ENCODE assay signal across 20 cellular contexts in the genomic region with DNA sequence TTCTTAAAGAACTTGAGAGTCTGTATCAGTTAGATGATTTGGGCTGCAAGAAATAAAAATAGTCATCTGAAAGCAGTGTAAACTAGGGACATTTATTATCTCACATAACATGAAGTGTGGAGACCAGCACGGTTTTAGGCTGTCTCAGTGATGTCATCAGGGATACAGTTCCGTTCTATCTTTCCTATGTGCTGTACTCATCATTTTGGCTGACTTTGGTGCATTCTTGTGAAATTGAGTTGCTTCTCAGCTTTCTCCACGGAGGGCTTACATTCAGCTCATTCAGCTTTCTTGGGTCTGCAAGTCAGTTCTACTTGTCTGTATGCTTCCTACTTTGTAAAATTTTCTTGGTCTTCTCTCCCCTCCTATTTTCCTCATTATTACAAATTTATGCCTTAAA. TPM values are rescaled to one million over a fixed set of nuclear protein-coding genes. Genes with fewer than 3 reads are reported as not detected.
DNase-seq lines count a peak whose midpoint lies in the region; FAIRE-seq and TF ChIP-seq lines count a peak whose summit lies in the region.
"Had no signal": no experiment of that assay in that cellular context is flagged by ENCODE, and none has a peak within 500 bp of the region (broad histone marks: within the 10 kb centered on the region; RNA-seq: fewer than 3 reads in every experiment).

No MANE protein-coding gene starts in this region.

- no peak for FAIRE-seq in D721Med (lab: Jason Lieb, UNC)
- FAIRE-seq: HTR-8/SVneo had no signal

- TF ChIP-seq CTCF in cardiac fibroblast (IDR thresholded peaks at IDR 0.05; ENCODE audit: low read depth, low read length) (no peak), fibroblast of pulmonary artery (IDR thresholded peaks at IDR 0.05; ENCODE audit: low read length, missing control alignments) (no peak), D721Med (IDR thresholded peaks at IDR 0.05; ENCODE audit: insufficient read depth, missing control alignments) (no peak)

- no peak overlapping the region for H3K4me3 ChIP-seq in cardiac fibroblast (replicated peaks in 1 of 2; ENCODE audit: low read depth in 2 of 2, low read length in 2 of 2)
- H3K4me3 ChIP-seq in fibroblast of pulmonary artery (replicated peaks; ENCODE audit: low read depth, low read length), result no peak overlapping the region
- H3K4me3 ChIP-seq: BLaER1 treated with 17β-estradiol and CSF1 and Interleukin-3, amounts not matched to agents 10 nM and 100 nM had no signal

- peak; percentile 21 for DNase-seq in AG20443 (ENCODE audit: low spot score)
- peak; percentile 14 for DNase-seq in GM03348 (ENCODE audit: low spot score)
- peak; percentile 19 to 50 for DNase-seq in cardiac fibroblast (ENCODE audit: low read depth in 2 of 2)
- peak; percentile 29 for DNase-seq in fibroblast of pulmonary artery (ENCODE audit: low read depth)
- no peak for DNase-seq in activated gamma-delta T cell (lab: John Stamatoyannopoulos, UW)
- DNase-seq in D721Med (ENCODE audit: insufficient read length, low spot score), result no peak
- DNase-seq in Kasumi-1 (lab: John Stamatoyannopoulos, UW), result no peak
- DNase-seq in SK-N-DZ (ENCODE audit: low spot score), result no peak
- DNase-seq: 8988T; Calu3; CD8-positive, alpha-beta T cell; DMS 273 treated with DMSO at 0.1 percent for 48 hours; DMS53; DND-41; GDM1; GOT3; H7; HFFc6 had no signal

RNA-seq across cellular contexts. Expression of a gene that starts 51.8 kb away (rescaled TPM):
- polyA plus RNA-seq in SK-N-DZ (2014; cell fraction: cytosol; rRNA removed), result 50.1 and 52.3 TPM in 2 replicates
- polyA plus RNA-seq in SK-N-DZ (2014; cell fraction: nucleus; rRNA removed), result 14.4 and 15.3 TPM in 2 replicates

Comparison
In these comparisons a context has a peak if more than half of its experiments do, and no peak if none do; other contexts are left out.
1. DNase-seq: peak in AG20443 (single experiment), GM03348 (single experiment), cardiac fibroblast (2 of 2) and fibroblast of pulmonary artery (single experiment); none in activated gamma-delta T cell (single experiment), D721Med (single experiment), Kasumi-1 (0 of 2) and SK-N-DZ (single experiment).